In the genomic region with DNA sequence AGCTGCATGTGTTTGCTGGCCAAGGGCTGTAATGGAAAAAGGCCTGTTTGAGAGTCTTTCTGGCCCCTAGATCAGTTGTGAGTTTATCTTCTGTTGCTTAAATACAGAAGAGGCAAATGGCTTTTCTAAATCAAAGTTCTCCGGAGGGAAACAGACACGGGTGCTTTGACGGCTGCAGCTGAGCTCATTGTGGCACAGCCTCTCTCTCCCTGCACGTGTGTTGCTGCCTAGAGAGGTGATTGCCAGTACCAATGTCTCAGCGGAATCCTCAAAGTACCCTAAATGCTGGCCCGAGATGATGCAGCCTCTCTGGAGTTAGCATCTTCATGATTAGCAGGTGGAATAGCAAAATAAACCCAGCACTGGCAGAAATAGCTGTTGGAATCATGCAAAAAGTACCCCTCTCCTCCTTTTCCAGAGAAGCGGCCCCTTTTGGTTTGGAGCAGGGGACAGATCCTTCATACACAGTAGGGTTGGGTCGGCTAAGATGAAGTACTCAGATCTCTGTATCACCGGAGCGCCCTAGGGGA, we compare ENCODE assay signal across 12 cellular contexts.
DNase-seq lines count a peak whose midpoint lies in the region; ATAC-seq and TF ChIP-seq lines count a peak whose summit lies in the region.
"Had no signal": no experiment of that assay in that cellular context is flagged by ENCODE, and none has a peak within 500 bp of the region (broad histone marks: within the 10 kb centered on the region; RNA-seq: fewer than 3 reads in every experiment).

No MANE protein-coding gene starts in this region.

- H3K9me3 ChIP-seq in left ventricle myocardium inferior (replicated peaks), result peaks cover 6% of the 10 kb centered on the region
- no peaks in the 10 kb centered on the region for H3K9me3 ChIP-seq in right cardiac atrium (ENCODE audit: control insufficient read depth, low read length)
- peaks cover 0 to 9% of the 10 kb centered on the region in 2 donors for H3K9me3 ChIP-seq in neuronal stem cell (replicated peaks in 1 of 2; ENCODE audit: control insufficient read depth in 2 of 2, insufficient read depth in 1 of 2, low read depth in 1 of 2, low read length in 2 of 2)
- no peaks in the 10 kb centered on the region for H3K9me3 ChIP-seq in vagina

- H3K9ac ChIP-seq in neuronal stem cell (ENCODE audit: low read depth, low read length, poor library complexity), result no peak overlapping the region

- no peaks in the 10 kb centered on the region for H3K36me3 ChIP-seq in left ventricle myocardium inferior
- H3K36me3 ChIP-seq in neuronal stem cell (replicated peaks in 1 of 2; ENCODE audit: control insufficient read depth in 2 of 2, insufficient read depth in 2 of 2, low read length in 2 of 2), result no peaks in the 10 kb centered on the region
- no peaks in the 10 kb centered on the region for H3K36me3 ChIP-seq in vagina

- TF ChIP-seq POLR2A in vagina (IDR thresholded peaks at IDR 0.05), result no peak

- H3K18ac ChIP-seq in neuronal stem cell (ENCODE audit: low read length), result no peak overlapping the region

- TF ChIP-seq CTCF in left ventricle myocardium inferior (IDR thresholded peaks at IDR 0.05; ENCODE audit: borderline replicate concordance) (no peak), vagina (IDR thresholded peaks at IDR 0.05) (no peak), foreskin keratinocyte (conservative IDR thresholded peaks at IDR 0.05) (no peak)

- H2AK5ac ChIP-seq in neuronal stem cell (ENCODE audit: low read depth, low read length), result no peak overlapping the region

- H2AFZ ChIP-seq in neuronal stem cell (ENCODE audit: low read length), result peak overlapping the region; percentile 93

- H3K23ac ChIP-seq in neuronal stem cell (ENCODE audit: low read depth, low read length, poor library complexity), result no peak overlapping the region

- ATAC-seq in left ventricle myocardium superior, result no peak
- no peak for ATAC-seq in right cardiac atrium
- ATAC-seq in foreskin keratinocyte, result no peak

- no peak overlapping the region for H3K14ac ChIP-seq in neuronal stem cell (ENCODE audit: low read length)

- no peak for DNase-seq in left ventricle myocardium inferior
- no peak for DNase-seq in left ventricle myocardium superior
- DNase-seq in right cardiac atrium, result no peak
- DNase-seq in neuronal stem cell (ENCODE audit: low spot score), result peak; percentile 5
- DNase-seq in vagina (ENCODE audit: extremely low spot score in 2 of 2), result no peak
- no peak for DNase-seq in foreskin keratinocyte
- no peak for DNase-seq in activated CD4-positive, alpha-beta T cell treated with anti-CD3 and anti-CD28 coated beads for 48 hours
- no peak for DNase-seq in stimulated activated CD4-positive, alpha-beta T cell treated with anti-CD3 and anti-CD28 coated beads, Interleukin-4, amount 100 ng/mL, for 1 hour
- DNase-seq: AML-193, NCI-H2171 treated with DMSO at 0.1 percent for 48 hours, PC-3, T1000 had no signal

- no peak overlapping the region for H2BK120ac ChIP-seq in neuronal stem cell (ENCODE audit: low read depth, low read length)

- H4K91ac ChIP-seq in neuronal stem cell (ENCODE audit: low read depth, low read length, poor library complexity), result no peak overlapping the region

- H4K8ac ChIP-seq in neuronal stem cell (ENCODE audit: low read depth, low read length), result no peak overlapping the region

- WGBS in right cardiac atrium, result 7% methylated on average over 10 of the region's 10 CpGs
- WGBS in neuronal stem cell (ENCODE audit: extremely low coverage in 2 of 2, insufficient read length in 2 of 2, insufficient replicate concordance in 1 of 2), 2 donors, result no CpG with 5 or more reads among the region's 10 CpGs

- peak overlapping the region; percentile 81 for H3K4me2 ChIP-seq in neuronal stem cell (ENCODE audit: insufficient read depth, low read length, poor library complexity, severe bottlenecking)

- peak overlapping the region; percentile 61 for H3K4me3 ChIP-seq in left ventricle myocardium inferior
- H3K4me3 ChIP-seq in right cardiac atrium (ENCODE audit: low read length), result peak overlapping the region; percentile 40
- H3K4me3 ChIP-seq in neuronal stem cell (ENCODE audit: low read length in 2 of 2), result peak overlapping the region; percentile 32 to 78
- H3K4me3 ChIP-seq in vagina, result peak overlapping the region; percentile 42 to 53

- H3K4ac ChIP-seq in neuronal stem cell (ENCODE audit: low read length), result no peak overlapping the region

- H3K27ac ChIP-seq in left ventricle myocardium inferior (replicated peaks) (no peak overlapping the region), right cardiac atrium (ENCODE audit: low read length) (no peak overlapping the region), neuronal stem cell (replicated peaks; ENCODE audit: low read length) (no peak overlapping the region), vagina (peak overlapping the region; percentile 55), foreskin keratinocyte (no peak overlapping the region)

- no peak overlapping the region for H2BK5ac ChIP-seq in neuronal stem cell (ENCODE audit: low read length)

- intact Hi-C loops in left ventricle myocardium inferior (cut with micrococcal nuclease), result no loop called here
- intact Hi-C loops in left ventricle myocardium superior (cut with micrococcal nuclease), result no loop called here
- intact Hi-C loops in right cardiac atrium (cut with DNase I), result no loop called here
- intact Hi-C loops in vagina (cut with DNase I), result no loop called here

- peaks cover 99% of the 10 kb centered on the region for H3K27me3 ChIP-seq in left ventricle myocardium inferior (ENCODE audit: low read depth)
- H3K27me3 ChIP-seq in right cardiac atrium (ENCODE audit: control insufficient read depth, insufficient read depth), result peaks cover 4% of the 10 kb centered on the region
- peaks cover 2 to 97% (median 34%) of the 10 kb centered on the region in 3 experiments for H3K27me3 ChIP-seq in neuronal stem cell (ENCODE audit: control insufficient read depth in 3 of 3, insufficient read depth in 3 of 3, low read depth in 1 of 3, low read length in 3 of 3)
- H3K27me3 ChIP-seq in vagina, result no peaks in the 10 kb centered on the region
- H3K27me3 ChIP-seq in foreskin keratinocyte, result peaks cover 72% of the 10 kb centered on the region

- no peak overlapping the region for H2BK12ac ChIP-seq in neuronal stem cell (ENCODE audit: low read length)

- peaks cover 14% of the 10 kb centered on the region for H3K4me1 ChIP-seq in left ventricle myocardium inferior
- no peaks in the 10 kb centered on the region for H3K4me1 ChIP-seq in right cardiac atrium (ENCODE audit: control insufficient read depth, insufficient read depth, low read length)
- H3K4me1 ChIP-seq in neuronal stem cell (ENCODE audit: control insufficient read depth in 2 of 2, insufficient read depth in 1 of 2, low read depth in 1 of 2, low read length in 2 of 2), result peaks cover 0 to 2% of the 10 kb centered on the region in 2 donors
- H3K4me1 ChIP-seq in vagina, result no peaks in the 10 kb centered on the region
- H3K4me1 ChIP-seq in foreskin keratinocyte, result no peaks in the 10 kb centered on the region

- no peak overlapping the region for H2BK15ac ChIP-seq in neuronal stem cell (ENCODE audit: low read length)

- no peaks in the 10 kb centered on the region for H3K79me1 ChIP-seq in neuronal stem cell (ENCODE audit: low read depth, low read length)
